15 cellular contexts compared by ENCODE assay signal in genomic region chr1:223016890-223017289, GRCh38.
"Had no signal": no experiment of that assay in that cellular context is flagged by ENCODE, and none has a peak within 500 bp of the region (broad histone marks: within the 10 kb centered on the region; RNA-seq: fewer than 3 reads in every experiment).

No MANE protein-coding gene starts in this region.

- H3K36me3 ChIP-seq: ascending aorta, gastrocnemius medialis had no signal

- ATAC-seq: activated naive CD8-positive, alpha-beta T cell treated with anti-CD3 and anti-CD28 coated beads, Interleukin-2, amount 50 U/mL, for 24 hours; gastrocnemius medialis; natural killer cell; stimulated activated naive B cell treated with anti-CD40 and anti-IgM and Interleukin-4, amounts not matched to agents 10 μg/mL and 1 μg/mL and 100 μg/mL, for 72 hours had no signal

- H3K4me3 ChIP-seq: ascending aorta, gastrocnemius medialis, hepatocyte, SK-N-MC had no signal

- H3K4me3 Mint-ChIP-seq: activated B cell treated with CpG ODN at 0.5 μM for 24 hours; activated CD4-positive, alpha-beta T cell treated with anti-CD3 and anti-CD28 coated beads, Interleukin-2, amount 10 ng/mL, durations not matched to agents 24 days and 14 days; activated naive CD8-positive, alpha-beta T cell treated with anti-CD3 and anti-CD28 coated beads, Interleukin-2, amount 50 U/mL, for 24 hours; activated T-helper 1 cell treated with anti-CD3 and anti-CD28 coated beads, Interleukin-12 subunit alpha, Interleukin-12 subunit beta, Interleukin-2, Interleukin-4 antibody, amounts not matched to agents 30 ng/mL and 10 ng/mL and 1 ng/mL, durations not matched to agents 14 hours and 24 hours and 36 hours; natural killer cell; stimulated activated naive B cell treated with anti-CD40 and anti-IgM and Interleukin-4, amounts not matched to agents 10 μg/mL and 1 μg/mL and 100 μg/mL, for 72 hours; type B pancreatic cell had no signal

- H3K79me2 ChIP-seq: hepatocyte had no signal

- H2AFZ ChIP-seq: hepatocyte had no signal

- H3K4me1 ChIP-seq: ascending aorta, gastrocnemius medialis had no signal

- H3K27ac ChIP-seq: ascending aorta, hepatocyte, SK-N-MC had no signal

- H3K9me3 Mint-ChIP-seq: activated B cell treated with CpG ODN at 0.5 μM for 24 hours; activated CD4-positive, alpha-beta T cell treated with anti-CD3 and anti-CD28 coated beads, Interleukin-2, amount 10 ng/mL, durations not matched to agents 24 days and 14 days; activated naive CD8-positive, alpha-beta T cell treated with anti-CD3 and anti-CD28 coated beads, Interleukin-2, amount 50 U/mL, for 24 hours; activated T-helper 1 cell treated with anti-CD3 and anti-CD28 coated beads, Interleukin-12 subunit alpha, Interleukin-12 subunit beta, Interleukin-2, Interleukin-4 antibody, amounts not matched to agents 30 ng/mL and 10 ng/mL and 1 ng/mL, durations not matched to agents 14 hours and 24 hours and 36 hours; natural killer cell; stimulated activated naive B cell treated with anti-CD40 and anti-IgM and Interleukin-4, amounts not matched to agents 10 μg/mL and 1 μg/mL and 100 μg/mL, for 72 hours had no signal

- H3K4me2 ChIP-seq: hepatocyte had no signal

- H3K27me3 ChIP-seq: ascending aorta, gastrocnemius medialis, hepatocyte had no signal

- DNase-seq: activated B cell treated with CpG ODN at 0.5 μM for 24 hours; activated CD4-positive, alpha-beta T cell treated with anti-CD3 and anti-CD28 coated beads, Interleukin-2, amount 10 ng/mL, durations not matched to agents 24 days and 14 days; activated naive CD4-positive, alpha-beta T cell treated with Interleukin-2 at 50 U/mL for 16 hours; activated naive CD8-positive, alpha-beta T cell treated with anti-CD3 and anti-CD28 coated beads, Interleukin-2, amount 50 U/mL, for 24 hours; gastrocnemius medialis; kidney glomerular epithelial cell; natural killer cell; retina; stimulated activated CD4-positive, alpha-beta T cell treated with anti-CD3 and anti-CD28 coated beads, Interleukin-2, amount 100 ng/mL, for 24 hours; stimulated activated naive B cell treated with anti-CD40 and anti-IgM and Interleukin-4, amounts not matched to agents 10 μg/mL and 1 μg/mL and 100 μg/mL, for 72 hours had no signal

- H3K36me3 Mint-ChIP-seq: natural killer cell; stimulated activated naive B cell treated with anti-CD40 and anti-IgM and Interleukin-4, amounts not matched to agents 10 μg/mL and 1 μg/mL and 100 μg/mL, for 72 hours had no signal

- H3K4me1 Mint-ChIP-seq: activated B cell treated with CpG ODN at 0.5 μM for 24 hours; activated CD4-positive, alpha-beta T cell treated with anti-CD3 and anti-CD28 coated beads, Interleukin-2, amount 10 ng/mL, durations not matched to agents 24 days and 14 days; activated naive CD8-positive, alpha-beta T cell treated with anti-CD3 and anti-CD28 coated beads, Interleukin-2, amount 50 U/mL, for 24 hours; natural killer cell; stimulated activated naive B cell treated with anti-CD40 and anti-IgM and Interleukin-4, amounts not matched to agents 10 μg/mL and 1 μg/mL and 100 μg/mL, for 72 hours had no signal

- H3K9me3 ChIP-seq: ascending aorta, gastrocnemius medialis had no signal

- H3K27ac Mint-ChIP-seq: activated B cell treated with CpG ODN at 0.5 μM for 24 hours; activated CD4-positive, alpha-beta T cell treated with anti-CD3 and anti-CD28 coated beads, Interleukin-2, amount 10 ng/mL, durations not matched to agents 24 days and 14 days; activated naive CD8-positive, alpha-beta T cell treated with anti-CD3 and anti-CD28 coated beads, Interleukin-2, amount 50 U/mL, for 24 hours; activated T-helper 1 cell treated with anti-CD3 and anti-CD28 coated beads, Interleukin-12 subunit alpha, Interleukin-12 subunit beta, Interleukin-2, Interleukin-4 antibody, amounts not matched to agents 30 ng/mL and 10 ng/mL and 1 ng/mL, durations not matched to agents 14 hours and 24 hours and 36 hours; natural killer cell; type B pancreatic cell had no signal

- H3K27me3 Mint-ChIP-seq: type B pancreatic cell had no signal
